Comparison of ENCODE assay signal across 8 cellular contexts in genomic region chr16:3020604-3021448, GRCh38. TPM values are rescaled to one million over a fixed set of nuclear protein-coding genes. Genes with fewer than 3 reads are reported as not detected.
DNase-seq lines count a peak whose midpoint lies in the region; ATAC-seq and TF ChIP-seq lines count a peak whose summit lies in the region.

No MANE protein-coding gene starts in this region.

- peak; percentile 35 to 75 for DNase-seq in HAP-1 (ENCODE audit: low spot score in 2 of 2)
- peak; percentile 89 for DNase-seq in RPMI7951 (ENCODE audit: low read depth)
- DNase-seq in head of caudate nucleus: peak in 32 of 42 donors; percentile 27 to 86 (median 56)
- DNase-seq in osteoblast (ENCODE audit: insufficient read length, low spot score, missing footprints): peak; percentile 99
- DNase-seq in aorta: peak; percentile 91 to 98
- DNase-seq in GM19238 (ENCODE audit: insufficient read length, low spot score): no peak

- peaks cover 45% of the 10 kb centered on the region for H3K4me1 Mint-ChIP-seq in activated naive CD8-positive, alpha-beta T cell (ENCODE audit: low read depth)

- H3K9me3 Mint-ChIP-seq in activated naive CD8-positive, alpha-beta T cell (ENCODE audit: low read depth): no peaks in the 10 kb centered on the region

- no peak for TF ChIP-seq CTCF in osteoblast (IDR thresholded peaks at IDR 0.05; ENCODE audit: extremely low read depth, low read depth, low read length)

- ATAC-seq in aorta (ENCODE audit: low FRiP score): peak; percentile 68
- no peak for ATAC-seq in HG03135 (IDR thresholded peaks at IDR 0.05; ENCODE audit: unreplicated experiment)

- 0 to 1% methylated on average over 45 to 57 of the region's 57 CpGs for WGBS in aorta, 2 donors

- H3K27ac ChIP-seq in osteoblast (ENCODE audit: low read depth, low read length) (peak overlapping the region; percentile 98), aorta (ENCODE audit: low read depth in 1 of 2, low read length in 2 of 2) (peak overlapping the region; percentile 93 to 98)

- peak overlapping the region; percentile 47 for H3K4me3 ChIP-seq in HAP-1
- peak overlapping the region; percentile 94 for H3K4me3 ChIP-seq in osteoblast (ENCODE audit: insufficient read depth, low read length)
- H3K4me3 ChIP-seq in aorta (ENCODE audit: low read length in 2 of 2): peak overlapping the region; percentile 71 to 87

- no peaks in the 10 kb centered on the region for H3K79me2 ChIP-seq in osteoblast (ENCODE audit: insufficient read depth, low read length)

- H3K36me3 Mint-ChIP-seq in activated naive CD8-positive, alpha-beta T cell: no peaks in the 10 kb centered on the region

- H3K27me3 ChIP-seq in HAP-1 (ENCODE audit: low read depth) (no peaks in the 10 kb centered on the region), osteoblast (ENCODE audit: insufficient read depth, low read length) (peaks cover 5% of the 10 kb centered on the region), aorta (ENCODE audit: control insufficient read depth in 1 of 2, insufficient read depth in 2 of 2, low read length in 1 of 2) (peaks cover 0 to 2% of the 10 kb centered on the region in 2 donors)

- H3K9me3 ChIP-seq in HAP-1 (no peaks in the 10 kb centered on the region), osteoblast (ENCODE audit: low read depth, low read length) (no peaks in the 10 kb centered on the region), aorta (ENCODE audit: control insufficient read depth, low read length) (no peaks in the 10 kb centered on the region)

- in situ Hi-C loops in HAP-1 (cut with MboI; ENCODE audit: low sequenced_read_pairs): loop anchor here (5.0 kb wide), 1 partner anchor 49 kb away; no protein-coding TSS in a partner anchor

- peaks cover 30% of the 10 kb centered on the region for H4K20me1 ChIP-seq in osteoblast (ENCODE audit: insufficient read depth, low read length)

- intact Hi-C loops in head of caudate nucleus (cut with DNase I): no loop called here
- intact Hi-C loops in aorta (cut with DNase I): loop anchor here in 1 of 2 donors (2.0 kb wide), 1 partner anchor 262 kb away; the partner anchor contains the start of gene ZNF263

- H3K4me1 ChIP-seq in HAP-1: peaks cover 22% of the 10 kb centered on the region
- H3K4me1 ChIP-seq in osteoblast (ENCODE audit: insufficient read depth, low read length): peaks cover 20% of the 10 kb centered on the region
- H3K4me1 ChIP-seq in aorta (ENCODE audit: control insufficient read depth in 1 of 2, insufficient read depth in 2 of 2, low read length in 2 of 2): no peaks in the 10 kb centered on the region

- H3K4me2 ChIP-seq in osteoblast (ENCODE audit: insufficient read depth, low read length): peak overlapping the region; percentile 96

- peak overlapping the region; percentile 87 for H3K4me3 Mint-ChIP-seq in activated naive CD8-positive, alpha-beta T cell

- H3K36me3 ChIP-seq in HAP-1 (replicated peaks) (peaks cover 10% of the 10 kb centered on the region), osteoblast (ENCODE audit: insufficient read depth, low read length) (peaks cover 15% of the 10 kb centered on the region), aorta (ENCODE audit: control insufficient read depth in 1 of 2, insufficient read depth in 2 of 2, low read length in 1 of 2) (no peaks in the 10 kb centered on the region)

- peak overlapping the region; percentile 96 for H3K27ac Mint-ChIP-seq in activated naive CD8-positive, alpha-beta T cell

- H3K27me3 Mint-ChIP-seq in activated naive CD8-positive, alpha-beta T cell: no peaks in the 10 kb centered on the region

- no peak overlapping the region for H2AFZ ChIP-seq in osteoblast (ENCODE audit: low read length)

RNA-seq across cellular contexts. Expression of gene TNFRSF12A, which starts 0.7 kb away (rescaled TPM):
- total RNA-seq in RPMI7951 (2014; rRNA removed; shearing (Covaris generic)): 184 and 304 TPM in 2 replicates
- total RNA-seq in osteoblast: 143 and 159 TPM in 2 replicates
- total RNA-seq in aorta: 100 to 1,000 TPM in 1 of 2 donors, 10 to 100 TPM in 1; 60.4 to 271 TPM
- 100 to 1,000 TPM in 1 of 2 donors, 10 to 100 TPM in 1; 84.9 to 107 TPM for polyA plus RNA-seq in aorta

RNA-seq across cellular contexts. Expression of gene CLDN6, which starts 2.8 kb away (rescaled TPM):
- not detected in 2 replicates for total RNA-seq in RPMI7951 (2014; rRNA removed; shearing (Covaris generic))
- under 0.01 TPM in 1 of 2 replicates, not detected in the other for total RNA-seq in osteoblast
- not detected for total RNA-seq in aorta
- polyA plus RNA-seq in aorta: not detected

RNA-seq across cellular contexts. Expression of gene HCFC1R1, which starts 2.9 kb away (rescaled TPM):
- 21.7 and 38.6 TPM in 2 replicates for total RNA-seq in RPMI7951 (2014; rRNA removed; shearing (Covaris generic))
- total RNA-seq in osteoblast: 20.3 and 21.2 TPM in 2 replicates
- 10 to 100 TPM; 88.5 to 99.7 TPM for total RNA-seq in aorta
- 100 to 1,000 TPM; 299 to 303 TPM for polyA plus RNA-seq in aorta

RNA-seq across cellular contexts. Expression of gene THOC6, which starts 3.0 kb away (rescaled TPM):
- total RNA-seq in RPMI7951 (2014; rRNA removed; shearing (Covaris generic)): 16.1 and 20.8 TPM in 2 replicates
- 21.8 and 23.5 TPM in 2 replicates for total RNA-seq in osteoblast
- total RNA-seq in aorta: 10 to 100 TPM; 18.9 to 29.8 TPM
- polyA plus RNA-seq in aorta: 10 to 100 TPM; 18.5 to 60.6 TPM

RNA-seq across cellular contexts. Expression of gene CLDN9, which starts 8.1 kb away (rescaled TPM):
- total RNA-seq in RPMI7951 (2014; rRNA removed; shearing (Covaris generic)): not detected in 2 replicates
- total RNA-seq in osteoblast: not detected in 2 replicates
- total RNA-seq in aorta: under 1 TPM in 1 of 2 donors, not detected in 1; 0.18 TPM
- polyA plus RNA-seq in aorta: under 1 TPM in 1 of 2 donors, not detected in 1; 0.20 TPM
